In genomic region chrX:6761251-6761650, GRCh38 we compare ENCODE assay signal across 34 cellular contexts.
"Had no signal": no experiment of that assay in that cellular context is flagged by ENCODE, and none has a peak within 500 bp of the region (broad histone marks: within the 10 kb centered on the region; RNA-seq: fewer than 3 reads in every experiment).

No MANE protein-coding gene starts in this region.

- H3K9me3 ChIP-seq: MG63 had no signal

- H3K36me3 ChIP-seq: MG63 had no signal

- DNase-seq: Kasumi-1, MG63, MM.1S, MV-4-11, NCI-H1048, NCI-H1092, NCI-H1092 treated with DMSO at 0.1 percent for 48 hours, NCI-H1105, NCI-H1105 treated with DMSO at 0.1 percent for 48 hours, NCI-H1417, NCI-H1417 treated with DMSO at 0.1 percent for 48 hours, NCI-H1436, NCI-H1436 treated with DMSO at 0.1 percent for 48 hours, NCI-H146, NCI-H1694, NCI-H1694 treated with DMSO at 0.1 percent for 48 hours, NCI-H187, NCI-H187 treated with DMSO at 0.1 percent for 48 hours, NCI-H1930, NCI-H2029, NCI-H2029 treated with DMSO at 0.1 percent for 48 hours, NCI-H2081, NCI-H2081 treated with DMSO at 0.1 percent for 48 hours, NCI-H2107, NCI-H2171, NCI-H2171 treated with DMSO at 0.1 percent for 48 hours, NCI-H2227 treated with DMSO at 0.1 percent for 48 hours, NCI-H226, NCI-H345, NCI-H446, NCI-H446 treated with DMSO at 0.1 percent for 48 hours, NCI-H510A, NCI-H524 treated with DMSO at 0.1 percent for 48 hours, NCI-H526 had no signal

- H3K4me3 ChIP-seq: MG63 had no signal

- H3K27me3 ChIP-seq: MG63 had no signal
